In genomic region chr3:59541352-59541751, GRCh38 we compare ENCODE assay signal across 28 cellular contexts.
"Had no signal": no experiment of that assay in that cellular context is flagged by ENCODE, and none has a peak within 500 bp of the region (broad histone marks: within the 10 kb centered on the region; RNA-seq: fewer than 3 reads in every experiment).

No MANE protein-coding gene starts in this region.

- H3K27me3 Mint-ChIP-seq: activated CD4-positive, alpha-beta T cell treated with anti-CD3 and anti-CD28 coated beads, Interleukin-2, amount 10 ng/mL, durations not matched to agents 24 days and 14 days; activated naive CD4-positive, alpha-beta T cell treated with anti-CD3 and anti-CD28 coated beads, Interleukin-2, amount 10 ng/mL, durations not matched to agents 7 days and 5 days; activated naive CD8-positive, alpha-beta T cell treated with anti-CD3 and anti-CD28 coated beads, Interleukin-2, amount 10 ng/mL, durations not matched to agents 7 days and 5 days; naive thymus-derived CD8-positive, alpha-beta T cell; stimulated activated naive B cell treated with anti-CD40 and anti-IgM and Interleukin-4, amounts not matched to agents 10 μg/mL and 1 μg/mL and 100 μg/mL, for 72 hours; T-helper 17 cell had no signal

- H3K27ac ChIP-seq: ascending aorta, esophagus muscularis mucosa, foreskin keratinocyte, heart left ventricle, suprapubic skin, tibial artery had no signal

- H3K27ac Mint-ChIP-seq: activated CD4-positive, alpha-beta T cell treated with anti-CD3 and anti-CD28 coated beads, Interleukin-2, amount 10 ng/mL, durations not matched to agents 24 days and 14 days; activated naive CD4-positive, alpha-beta T cell treated with anti-CD3 and anti-CD28 coated beads, Interleukin-2, amount 10 ng/mL, durations not matched to agents 7 days and 5 days; activated naive CD8-positive, alpha-beta T cell treated with anti-CD3 and anti-CD28 coated beads, Interleukin-2, amount 10 ng/mL, durations not matched to agents 7 days and 5 days; stimulated activated naive B cell treated with anti-CD40 and anti-IgM and Interleukin-4, amounts not matched to agents 10 μg/mL and 1 μg/mL and 100 μg/mL, for 72 hours had no signal

- H3K4me1 Mint-ChIP-seq: stimulated activated naive B cell treated with anti-CD40 and anti-IgM and Interleukin-4, amounts not matched to agents 10 μg/mL and 1 μg/mL and 100 μg/mL, for 72 hours had no signal

- H3K36me3 Mint-ChIP-seq: activated CD4-positive, alpha-beta memory T cell treated with anti-CD3 and anti-CD28 coated beads for 36 hours; activated naive CD4-positive, alpha-beta T cell treated with anti-CD3 and anti-CD28 coated beads, Interleukin-2, amount 10 ng/mL, durations not matched to agents 7 days and 5 days; brain; stimulated activated naive B cell treated with anti-CD40 and anti-IgM and Interleukin-4, amounts not matched to agents 10 μg/mL and 1 μg/mL and 100 μg/mL, for 72 hours had no signal

- ATAC-seq: foreskin keratinocyte; naive thymus-derived CD8-positive, alpha-beta T cell; sciatic nerve; T-helper 17 cell had no signal

- DNase-seq: activated CD4-positive, alpha-beta T cell treated with anti-CD3 and anti-CD28 coated beads, Interleukin-2, amount 10 ng/mL, durations not matched to agents 24 days and 14 days; activated CD4-positive, CD25-positive, alpha-beta regulatory T cell treated with anti-CD3 and anti-CD28 coated beads, Interleukin-2, amount 50 U/mL, for 72 hours; activated CD8-positive, alpha-beta memory T cell treated with anti-CD3 and anti-CD28 coated beads, Interleukin-2, amount 50 U/mL, for 4 hours; activated gamma-delta T cell; activated naive CD4-positive, alpha-beta T cell treated with anti-CD3 and anti-CD28 coated beads, Interleukin-2, amount 10 ng/mL, durations not matched to agents 7 days and 5 days; activated naive CD8-positive, alpha-beta T cell treated with anti-CD3 and anti-CD28 coated beads, Interleukin-2, amount 10 ng/mL, durations not matched to agents 7 days and 5 days; activated T-cell treated with anti-CD3 and anti-CD28 coated beads, Interleukin-2, amount 50 U/mL, for 1 hour; caudate nucleus; dermis blood vessel endothelial cell; effector CD4-positive, alpha-beta T cell; foreskin keratinocyte; heart left ventricle; hypothalamus; naive thymus-derived CD8-positive, alpha-beta T cell; retina; small intestine; stimulated activated naive B cell treated with anti-CD40 and anti-IgM and Interleukin-4, amounts not matched to agents 10 μg/mL and 1 μg/mL and 100 μg/mL, for 72 hours; SW 1271; T-helper 17 cell; T1000; tibial artery had no signal

- H3K9me3 Mint-ChIP-seq: activated CD4-positive, alpha-beta memory T cell treated with anti-CD3 and anti-CD28 coated beads for 36 hours; activated naive CD4-positive, alpha-beta T cell treated with anti-CD3 and anti-CD28 coated beads, Interleukin-2, amount 10 ng/mL, durations not matched to agents 7 days and 5 days; stimulated activated naive B cell treated with anti-CD40 and anti-IgM and Interleukin-4, amounts not matched to agents 10 μg/mL and 1 μg/mL and 100 μg/mL, for 72 hours had no signal

- H3K4me3 Mint-ChIP-seq: activated CD4-positive, alpha-beta memory T cell treated with anti-CD3 and anti-CD28 coated beads for 36 hours; activated CD4-positive, alpha-beta T cell treated with anti-CD3 and anti-CD28 coated beads, Interleukin-2, amount 10 ng/mL, durations not matched to agents 24 days and 14 days; activated naive CD4-positive, alpha-beta T cell treated with anti-CD3 and anti-CD28 coated beads, Interleukin-2, amount 10 ng/mL, durations not matched to agents 7 days and 5 days; activated naive CD8-positive, alpha-beta T cell treated with anti-CD3 and anti-CD28 coated beads, Interleukin-2, amount 10 ng/mL, durations not matched to agents 7 days and 5 days; activated T-helper 1 cell treated with anti-CD3 and anti-CD28 coated beads, Interleukin-12 subunit alpha, Interleukin-12 subunit beta, Interleukin-2, Interleukin-4 antibody, amounts not matched to agents 30 ng/mL and 10 ng/mL and 1 ng/mL, durations not matched to agents 14 hours and 24 hours and 36 hours; stimulated activated naive B cell treated with anti-CD40 and anti-IgM and Interleukin-4, amounts not matched to agents 10 μg/mL and 1 μg/mL and 100 μg/mL, for 72 hours; T-helper 17 cell had no signal
